2 cellular contexts compared by ENCODE assay signal in genomic region chr17:37640016-37640415, GRCh38.
TF ChIP-seq lines count a peak whose summit lies in the region.

No MANE protein-coding gene starts in this region.

TF ChIP-seq in IMR-90, 13 proteins besides CTCF, POLR2A, EP300 and RAD21:
- TF ChIP-seq BHLHE40 (IDR thresholded peaks at IDR 0.05; ENCODE audit: low read depth, low read length): no peak
- no peak for TF ChIP-seq CHD1 (IDR thresholded peaks at IDR 0.05; ENCODE audit: low read depth, low read length)
- TF ChIP-seq RFX5 (IDR thresholded peaks at IDR 0.05; ENCODE audit: low read depth, low read length): no peak
- no peak for TF ChIP-seq MAZ (IDR thresholded peaks at IDR 0.05; ENCODE audit: borderline replicate concordance, low read depth, low read length)
- no peak for TF ChIP-seq FOS (IDR thresholded peaks at IDR 0.05; ENCODE audit: low read depth, low read length)
- no peak for TF ChIP-seq ELK1 (IDR thresholded peaks at IDR 0.05; ENCODE audit: borderline replicate concordance, low read depth, low read length)
- no peak for TF ChIP-seq MXI1 (IDR thresholded peaks at IDR 0.05; ENCODE audit: borderline replicate concordance, low read depth, low read length)
- no peak for TF ChIP-seq MAFK (IDR thresholded peaks at IDR 0.05; ENCODE audit: low read depth, low read length)
- no peak for TF ChIP-seq NFE2L2 (IDR thresholded peaks at IDR 0.05; ENCODE audit: low read depth, low read length)
- TF ChIP-seq, protein P1, sequence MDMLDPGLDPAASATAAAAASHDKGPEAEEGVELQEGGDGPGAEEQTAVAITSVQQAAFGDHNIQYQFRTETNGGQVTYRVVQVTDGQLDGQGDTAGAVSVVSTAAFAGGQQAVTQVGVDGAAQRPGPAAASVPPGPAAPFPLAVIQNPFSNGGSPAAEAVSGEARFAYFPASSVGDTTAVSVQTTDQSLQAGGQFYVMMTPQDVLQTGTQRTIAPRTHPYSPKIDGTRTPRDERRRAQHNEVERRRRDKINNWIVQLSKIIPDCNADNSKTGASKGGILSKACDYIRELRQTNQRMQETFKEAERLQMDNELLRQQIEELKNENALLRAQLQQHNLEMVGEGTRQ (IDR thresholded peaks at IDR 0.05; ENCODE audit: low read depth, low read length): no peak
- no peak for TF ChIP-seq SMC3 (IDR thresholded peaks at IDR 0.05; ENCODE audit: low read depth, low read length)

TF ChIP-seq in SK-N-SH treated with all-trans-retinoic acid at 6 μM for 48 hours, 23 proteins besides CTCF, POLR2A, EP300 and RAD21:
- TF ChIP-seq RARB (CRISPR knock-in tag; IDR thresholded peaks at IDR 0.05) (no peak), GLIS3 (CRISPR knock-in tag; IDR thresholded peaks at IDR 0.05) (no peak), SNAI2 (CRISPR knock-in tag; IDR thresholded peaks at IDR 0.05) (no peak), ZC3H10 (CRISPR knock-in tag; IDR thresholded peaks at IDR 0.05) (no peak), PATZ1 (CRISPR knock-in tag; IDR thresholded peaks at IDR 0.05; ENCODE audit: borderline replicate concordance) (no peak), TOX (CRISPR knock-in tag; IDR thresholded peaks at IDR 0.05; ENCODE audit: borderline replicate concordance) (no peak), ARNTL (CRISPR knock-in tag; IDR thresholded peaks at IDR 0.05; ENCODE audit: borderline replicate concordance, low read depth) (no peak), ESRRG (CRISPR knock-in tag; IDR thresholded peaks at IDR 0.05) (no peak), ISL1 (CRISPR knock-in tag; IDR thresholded peaks at IDR 0.05) (no peak), ZFP3 (CRISPR knock-in tag; IDR thresholded peaks at IDR 0.05) (no peak), CSDC2 (CRISPR knock-in tag; IDR thresholded peaks at IDR 0.05) (no peak), ZNF8 (CRISPR knock-in tag; IDR thresholded peaks at IDR 0.05) (no peak), POU6F1 (CRISPR knock-in tag; IDR thresholded peaks at IDR 0.05; ENCODE audit: borderline replicate concordance, low read depth) (no peak), ZFP30 (CRISPR knock-in tag; IDR thresholded peaks at IDR 0.05) (no peak), PPARA (CRISPR knock-in tag; IDR thresholded peaks at IDR 0.05; ENCODE audit: borderline replicate concordance) (no peak), CREB5 (CRISPR knock-in tag; IDR thresholded peaks at IDR 0.05; ENCODE audit: low read depth) (no peak), BACH2 (CRISPR knock-in tag; IDR thresholded peaks at IDR 0.05; ENCODE audit: borderline replicate concordance) (no peak), TSHZ2 (CRISPR knock-in tag; IDR thresholded peaks at IDR 0.05) (no peak)
- TF ChIP-seq, protein P2, sequence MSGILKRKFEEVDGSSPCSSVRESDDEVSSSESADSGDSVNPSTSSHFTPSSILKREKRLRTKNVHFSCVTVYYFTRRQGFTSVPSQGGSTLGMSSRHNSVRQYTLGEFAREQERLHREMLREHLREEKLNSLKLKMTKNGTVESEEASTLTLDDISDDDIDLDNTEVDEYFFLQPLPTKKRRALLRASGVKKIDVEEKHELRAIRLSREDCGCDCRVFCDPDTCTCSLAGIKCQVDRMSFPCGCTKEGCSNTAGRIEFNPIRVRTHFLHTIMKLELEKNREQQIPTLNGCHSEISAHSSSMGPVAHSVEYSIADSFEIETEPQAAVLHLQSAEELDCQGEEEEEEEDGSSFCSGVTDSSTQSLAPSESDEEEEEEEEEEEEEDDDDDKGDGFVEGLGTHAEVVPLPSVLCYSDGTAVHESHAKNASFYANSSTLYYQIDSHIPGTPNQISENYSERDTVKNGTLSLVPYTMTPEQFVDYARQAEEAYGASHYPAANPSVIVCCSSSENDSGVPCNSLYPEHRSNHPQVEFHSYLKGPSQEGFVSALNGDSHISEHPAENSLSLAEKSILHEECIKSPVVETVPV (CRISPR knock-in tag; IDR thresholded peaks at IDR 0.05): no peak
